In genomic region chr1:211870156-211870555, GRCh38 we compare ENCODE assay signal across 19 cellular contexts. TPM values are rescaled to one million over a fixed set of nuclear protein-coding genes. Genes with fewer than 3 reads are reported as not detected.
DNase-seq lines count a peak whose midpoint lies in the region; ATAC-seq, FAIRE-seq and TF ChIP-seq lines count a peak whose summit lies in the region.
"Had no signal": no experiment of that assay in that cellular context is flagged by ENCODE, and none has a peak within 500 bp of the region (broad histone marks: within the 10 kb centered on the region; RNA-seq: fewer than 3 reads in every experiment).

No MANE protein-coding gene starts in this region.

- ATAC-seq in omental fat pad (ENCODE audit: low FRiP score) (no peak), HG02870 (IDR thresholded peaks at IDR 0.05; ENCODE audit: unreplicated experiment) (no peak)
- ATAC-seq: HepG2, Panc1, Right ventricle myocardium inferior had no signal

- in situ Hi-C loops in astrocyte of the cerebellum (cut with HindIII; ENCODE audit: low sequenced_read_pairs) = no loop called here

- TF ChIP-seq POLR2A in GM12892 (IDR thresholded peaks at IDR 0.05; ENCODE audit: low read depth, low read length) = no peak

- TF ChIP-seq CTCF in astrocyte of the cerebellum (IDR thresholded peaks at IDR 0.05; ENCODE audit: low read depth, low read length, missing control alignments) (no peak), fibroblast of the aortic adventitia (IDR thresholded peaks at IDR 0.05; ENCODE audit: insufficient read depth, low read length) (no peak), omental fat pad (IDR thresholded peaks at IDR 0.05) (no peak)

- FAIRE-seq in GM12892 (lab: Jason Lieb, UNC) = peak; percentile 30
- FAIRE-seq: HepG2 had no signal

- H3K4me3 ChIP-seq in astrocyte of the cerebellum (ENCODE audit: low read depth, low read length) (no peak overlapping the region), fibroblast of the aortic adventitia (ENCODE audit: low read depth, low read length) (no peak overlapping the region)
- H3K4me3 ChIP-seq: MG63, SK-N-MC had no signal

- DNase-seq in GM12892 (ENCODE audit: insufficient read length) (no peak), astrocyte of the cerebellum (ENCODE audit: low read depth) (peak; percentile 6), fibroblast of the aortic adventitia (ENCODE audit: low read depth) (peak; percentile 44), omental fat pad (ENCODE audit: low spot score) (no peak), NCI-H345 treated with DMSO at 0.1 percent for 48 hours (lab: John Stamatoyannopoulos, UW; ENCODE audit: unreplicated experiment) (no peak), occipital lobe (lab: John Stamatoyannopoulos, UW) (no peak)
- DNase-seq: COR-L47, GDM1, GOT3, MG63, NCI-H1092 treated with DMSO at 0.1 percent for 48 hours, NCI-H187, NCI-H510A, NCI-H82 had no signal

RNA-seq across cellular contexts. Expression of gene LPGAT1, which starts 39.6 kb away (rescaled TPM):
- polyA plus RNA-seq in GM12892 (2012; ENCODE audit: missing spikeins) = 17.0 TPM
- total RNA-seq in fibroblast of the aortic adventitia (ENCODE audit: low replicate concordance) = 13.7 and 36.2 TPM in 2 replicates
- 10 to 100 TPM; 46.8 to 70.9 (median 48.9) TPM for total RNA-seq in omental fat pad
- 97.9 TPM for total RNA-seq in occipital lobe

Comparison
In these comparisons a context has a peak if more than half of its experiments do, and no peak if none do; other contexts are left out.
1. DNase-seq: peak in astrocyte of the cerebellum (single experiment) and fibroblast of the aortic adventitia (single experiment); none in GM12892 (single experiment), omental fat pad (single experiment), NCI-H345 treated with DMSO at 0.1 percent for 48 hours (single experiment) and occipital lobe (single experiment).